Comparison of ENCODE assay signal across 7 cellular contexts in genomic region chr12:8746046-8746445, GRCh38.
"Had no signal": no experiment of that assay in that cellular context is flagged by ENCODE, and none has a peak within 500 bp of the region (broad histone marks: within the 10 kb centered on the region; RNA-seq: fewer than 3 reads in every experiment).

No MANE protein-coding gene starts in this region.

- H3K9me3 Mint-ChIP-seq: HFFc6 had no signal

- H3K27ac ChIP-seq: HL-60 had no signal

- H3K9me3 ChIP-seq: HAP-1 had no signal

- H3K4me1 ChIP-seq: HAP-1 had no signal

- H3K27ac Mint-ChIP-seq: HFFc6 had no signal

- DNase-seq: GOT3, H7, HFFc6, IMR-90 had no signal

- H3K4me3 ChIP-seq: HAP-1, K562 had no signal

- H3K4me3 Mint-ChIP-seq: HFFc6 had no signal
